ENCODE assay signal across 15 cellular contexts in genomic region chr10:110432814-110433565, GRCh38.
"Had no signal": no experiment of that assay in that cellular context is flagged by ENCODE, and none has a peak within 500 bp of the region (broad histone marks: within the 10 kb centered on the region; RNA-seq: fewer than 3 reads in every experiment).

No MANE protein-coding gene starts in this region.

- H3K27ac ChIP-seq: lower lobe of right lung, ovary, testis had no signal

- H3K9me3 ChIP-seq: esophagus squamous epithelium, lower lobe of right lung, ovary, right lobe of liver, SK-N-SH, testis had no signal

- FAIRE-seq: bronchial epithelial cell had no signal

- H3K4me3 ChIP-seq: esophagus squamous epithelium, lower lobe of right lung, ovary, right lobe of liver, smooth muscle cell, testis had no signal

- ATAC-seq: activated T-cell treated with anti-CD3 and anti-CD28 coated beads, Interleukin-2, amount 50 U/mL, for 4 hours; left colon had no signal

- H3K4me2 ChIP-seq: SK-N-SH had no signal

- H3K27me3 ChIP-seq: esophagus squamous epithelium, ovary, right lobe of liver, testis had no signal

- H3K4me1 ChIP-seq: lower lobe of right lung, testis had no signal

- H3K9ac ChIP-seq: SK-N-SH had no signal

- DNase-seq: activated gamma-delta T cell; activated T-cell treated with anti-CD3 and anti-CD28 coated beads, Interleukin-2, amount 50 U/mL, for 4 hours; dermis blood vessel endothelial cell; effector memory CD4-positive, alpha-beta T cell; esophagus squamous epithelium; left colon; lower lobe of right lung; natural killer cell; ovary; SK-N-SH; stimulated activated CD4-positive, alpha-beta T cell treated with anti-CD3 and anti-CD28 coated beads, Interleukin-4, amount 100 ng/mL, for 24 hours; testis had no signal

- H3K36me3 ChIP-seq: esophagus squamous epithelium, lower lobe of right lung, ovary, right lobe of liver had no signal
